In genomic region chr2:202064206-202064880, GRCh38 we compare ENCODE assay signal across 9 cellular contexts. TPM values are rescaled to one million over a fixed set of nuclear protein-coding genes. Genes with fewer than 3 reads are reported as not detected.
DNase-seq lines count a peak whose midpoint lies in the region; ATAC-seq and TF ChIP-seq lines count a peak whose summit lies in the region.
"Had no signal": no experiment of that assay in that cellular context is flagged by ENCODE, and none has a peak within 500 bp of the region (broad histone marks: within the 10 kb centered on the region; RNA-seq: fewer than 3 reads in every experiment).

No MANE protein-coding gene starts in this region.

- TF ChIP-seq CTCF in thyroid gland (IDR thresholded peaks at IDR 0.05) = peak in 1 of 6 experiments; percentile 6

- TF ChIP-seq POLR2A in thyroid gland (IDR thresholded peaks at IDR 0.05) = no peak

- intact Hi-C loops in thyroid gland (cut with DNase I) = no loop called here
- intact Hi-C loops in activated T-helper 2 cell treated with anti-CD3 and anti-CD28 coated beads, Interferon-gamma antibody, Interleukin-2, Interleukin-4, amounts not matched to agents 10 μg/mL and 5 μg/mL and 100 μg/mL, durations not matched to agents 14 hours and 24 hours and 36 hours (cut with micrococcal nuclease) = no loop called here

- no peaks in the 10 kb centered on the region for H3K9me3 ChIP-seq in thyroid gland

- 4 to 15% methylated on average over 3 of the region's 3 CpGs for WGBS in thyroid gland, 2 donors

- H3K4me1 ChIP-seq in thyroid gland = peaks cover 14 to 18% of the 10 kb centered on the region in 2 donors

- H3K4me1 Mint-ChIP-seq in activated T-cell treated with anti-CD3 and anti-CD28 coated beads, Interleukin-2, amount 50 U/mL, for 4 hours (ENCODE audit: low read depth) = no peaks in the 10 kb centered on the region
- H3K4me1 Mint-ChIP-seq in activated T-cell treated with anti-CD3 and anti-CD28 coated beads, Interleukin-2, amount 50 U/mL, for 24 hours (ENCODE audit: low read depth) = peaks cover 5% of the 10 kb centered on the region
- H3K4me1 Mint-ChIP-seq in activated T-helper 2 cell treated with anti-CD3 and anti-CD28 coated beads, Interferon-gamma antibody, Interleukin-2, Interleukin-4, amounts not matched to agents 10 μg/mL and 5 μg/mL and 100 μg/mL, durations not matched to agents 14 hours and 24 hours and 36 hours (ENCODE audit: low read depth) = no peaks in the 10 kb centered on the region

- H3K36me3 ChIP-seq in thyroid gland = no peaks in the 10 kb centered on the region

- DNase-seq in activated T-cell treated with anti-CD3 and anti-CD28 coated beads, Interleukin-2, amount 50 U/mL, for 4 hours = no peak
- no peak for DNase-seq in activated T-cell treated with anti-CD3 and anti-CD28 coated beads, Interleukin-2, amount 50 U/mL, for 24 hours
- DNase-seq in amygdala (lab: John Stamatoyannopoulos, UW) (peak in 32 of 56 donors; percentile 6 to 67 (median 24)), iPS-NIHi11 (ENCODE audit: low spot score) (peak; percentile 66), thyroid gland (peak; percentile 76 to 85)
- DNase-seq in activated T-helper 2 cell treated with anti-CD3 and anti-CD28 coated beads, Interferon-gamma antibody, Interleukin-2, Interleukin-4, amounts not matched to agents 10 μg/mL and 5 μg/mL and 100 μg/mL, durations not matched to agents 14 hours and 24 hours and 36 hours (ENCODE audit: low spot score) = no peak

- H3K9me3 Mint-ChIP-seq in activated T-cell treated with anti-CD3 and anti-CD28 coated beads, Interleukin-2, amount 50 U/mL, for 4 hours = no peaks in the 10 kb centered on the region
- H3K9me3 Mint-ChIP-seq in activated T-cell treated with anti-CD3 and anti-CD28 coated beads, Interleukin-2, amount 50 U/mL, for 24 hours = no peaks in the 10 kb centered on the region
- no peaks in the 10 kb centered on the region for H3K9me3 Mint-ChIP-seq in activated T-helper 2 cell treated with anti-CD3 and anti-CD28 coated beads, Interferon-gamma antibody, Interleukin-2, Interleukin-4, amounts not matched to agents 10 μg/mL and 5 μg/mL and 100 μg/mL, durations not matched to agents 14 hours and 24 hours and 36 hours

- ATAC-seq in activated T-cell treated with anti-CD3 and anti-CD28 coated beads, Interleukin-2, amount 50 U/mL, for 4 hours = peak; percentile 51 to 62
- no peak for ATAC-seq in GM18907 (IDR thresholded peaks at IDR 0.05; ENCODE audit: unreplicated experiment)
- ATAC-seq in GM21619 (IDR thresholded peaks at IDR 0.05; ENCODE audit: unreplicated experiment) = no peak
- ATAC-seq: K562 had no signal

- no peaks in the 10 kb centered on the region for H3K27me3 ChIP-seq in thyroid gland

- peaks cover 3% of the 10 kb centered on the region for H3K27me3 Mint-ChIP-seq in activated T-cell treated with anti-CD3 and anti-CD28 coated beads, Interleukin-2, amount 50 U/mL, for 4 hours (ENCODE audit: low read depth)
- H3K27me3 Mint-ChIP-seq in activated T-cell treated with anti-CD3 and anti-CD28 coated beads, Interleukin-2, amount 50 U/mL, for 24 hours = peaks cover 3% of the 10 kb centered on the region
- H3K27me3 Mint-ChIP-seq in activated T-helper 2 cell treated with anti-CD3 and anti-CD28 coated beads, Interferon-gamma antibody, Interleukin-2, Interleukin-4, amounts not matched to agents 10 μg/mL and 5 μg/mL and 100 μg/mL, durations not matched to agents 14 hours and 24 hours and 36 hours (ENCODE audit: low read depth) = peaks cover 9% of the 10 kb centered on the region

- no peak overlapping the region for H3K27ac Mint-ChIP-seq in activated T-cell treated with anti-CD3 and anti-CD28 coated beads, Interleukin-2, amount 50 U/mL, for 24 hours
- no peak overlapping the region for H3K27ac Mint-ChIP-seq in activated T-helper 2 cell treated with anti-CD3 and anti-CD28 coated beads, Interferon-gamma antibody, Interleukin-2, Interleukin-4, amounts not matched to agents 10 μg/mL and 5 μg/mL and 100 μg/mL, durations not matched to agents 14 hours and 24 hours and 36 hours

- peak overlapping the region; percentile 5 to 57 (median 53) for H3K27ac ChIP-seq in thyroid gland

- no peak overlapping the region for H3K4me3 ChIP-seq in thyroid gland (replicated peaks in 1 of 3)
- H3K4me3 ChIP-seq: K562 had no signal

- H3K4me3 Mint-ChIP-seq in activated T-cell treated with anti-CD3 and anti-CD28 coated beads, Interleukin-2, amount 50 U/mL, for 4 hours = no peak overlapping the region
- no peak overlapping the region for H3K4me3 Mint-ChIP-seq in activated T-cell treated with anti-CD3 and anti-CD28 coated beads, Interleukin-2, amount 50 U/mL, for 24 hours
- no peak overlapping the region for H3K4me3 Mint-ChIP-seq in activated T-helper 2 cell treated with anti-CD3 and anti-CD28 coated beads, Interferon-gamma antibody, Interleukin-2, Interleukin-4, amounts not matched to agents 10 μg/mL and 5 μg/mL and 100 μg/mL, durations not matched to agents 14 hours and 24 hours and 36 hours (ENCODE audit: low read depth)

- H3K36me3 Mint-ChIP-seq in activated T-cell treated with anti-CD3 and anti-CD28 coated beads, Interleukin-2, amount 50 U/mL, for 4 hours (ENCODE audit: insufficient read depth) = no peaks in the 10 kb centered on the region
- no peaks in the 10 kb centered on the region for H3K36me3 Mint-ChIP-seq in activated T-cell treated with anti-CD3 and anti-CD28 coated beads, Interleukin-2, amount 50 U/mL, for 24 hours (ENCODE audit: low read depth)
- no peaks in the 10 kb centered on the region for H3K36me3 Mint-ChIP-seq in activated T-helper 2 cell treated with anti-CD3 and anti-CD28 coated beads, Interferon-gamma antibody, Interleukin-2, Interleukin-4, amounts not matched to agents 10 μg/mL and 5 μg/mL and 100 μg/mL, durations not matched to agents 14 hours and 24 hours and 36 hours (ENCODE audit: low read depth)

RNA-seq across cellular contexts. Expression of gene KIAA2012, which starts 8.7 kb away (rescaled TPM):
- total RNA-seq in activated T-cell treated with anti-CD3 and anti-CD28 coated beads, Interleukin-2, amount 50 U/mL, for 4 hours = not detected
- total RNA-seq in thyroid gland = not detected
- total RNA-seq in activated T-helper 2 cell treated with anti-CD3 and anti-CD28 coated beads, Interferon-gamma antibody, Interleukin-2, Interleukin-4, amounts not matched to agents 10 μg/mL and 5 μg/mL and 100 μg/mL, durations not matched to agents 14 hours and 24 hours and 36 hours = not detected in 2 replicates
- total RNA-seq: K562 had no signal

RNA-seq across cellular contexts. Expression of gene FZD7, which starts 30.7 kb away (rescaled TPM):
- total RNA-seq in activated T-cell treated with anti-CD3 and anti-CD28 coated beads, Interleukin-2, amount 50 U/mL, for 4 hours = under 1 TPM; 0.20 to 0.41 (median 0.29) TPM
- total RNA-seq in thyroid gland = 10 to 100 TPM; 10.1 to 23.6 (median 10.9) TPM
- total RNA-seq in activated T-helper 2 cell treated with anti-CD3 and anti-CD28 coated beads, Interferon-gamma antibody, Interleukin-2, Interleukin-4, amounts not matched to agents 10 μg/mL and 5 μg/mL and 100 μg/mL, durations not matched to agents 14 hours and 24 hours and 36 hours = 1.1 and 1.4 TPM in 2 replicates

Comparison
In these comparisons a context has a peak if more than half of its experiments do, and no peak if none do; other contexts are left out.
1. ATAC-seq: peak in activated T-cell treated with anti-CD3 and anti-CD28 coated beads, Interleukin-2, amount 50 U/mL, for 4 hours (2 of 2); none in GM18907 (single experiment) and GM21619 (single experiment).
2. DNase-seq: peak in amygdala (32 of 56), iPS-NIHi11 (single experiment) and thyroid gland (2 of 2); none in activated T-cell treated with anti-CD3 and anti-CD28 coated beads, Interleukin-2, amount 50 U/mL, for 4 hours (single experiment), activated T-cell treated with anti-CD3 and anti-CD28 coated beads, Interleukin-2, amount 50 U/mL, for 24 hours (single experiment) and activated T-helper 2 cell treated with anti-CD3 and anti-CD28 coated beads, Interferon-gamma antibody, Interleukin-2, Interleukin-4, amounts not matched to agents 10 μg/mL and 5 μg/mL and 100 μg/mL, durations not matched to agents 14 hours and 24 hours and 36 hours (single experiment).